ENCODE assay signal across 1 cellular context in the genomic region with DNA sequence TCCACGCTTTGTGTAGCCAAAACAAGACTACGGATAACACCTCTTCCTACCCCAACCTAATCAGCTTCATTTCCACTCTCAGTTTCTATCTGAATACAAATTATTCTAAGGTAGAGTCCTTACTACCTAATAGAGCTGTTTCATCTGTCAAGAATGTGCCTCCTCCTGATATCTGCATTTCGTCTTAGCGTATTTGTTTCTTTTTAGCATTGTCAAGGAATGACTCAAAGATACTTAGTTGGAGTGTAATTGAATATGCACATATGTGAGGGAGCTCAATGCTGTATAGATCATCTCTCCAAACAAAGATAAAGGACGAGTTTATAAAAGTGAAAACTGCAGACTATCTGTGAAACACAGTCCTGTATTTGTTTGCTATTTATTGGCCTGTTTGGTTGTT.
TF ChIP-seq lines count a peak whose summit lies in the region.

No MANE protein-coding gene starts in this region.

TF ChIP-seq in H1, 55 proteins besides CTCF, POLR2A, EP300 and RAD21:
- TF ChIP-seq TCF12 (IDR thresholded peaks at IDR 0.05; ENCODE audit: low read depth, low read length), result no peak
- TF ChIP-seq FOSL1 (IDR thresholded peaks at IDR 0.05; ENCODE audit: insufficient read depth, low read depth, low read length), result no peak
- TF ChIP-seq SAP30 (IDR thresholded peaks at IDR 0.05; ENCODE audit: insufficient read depth, insufficient replicate concordance, low read length), result no peak
- TF ChIP-seq JUND (IDR thresholded peaks at IDR 0.05; ENCODE audit: low read length), result peak; percentile 58; the same call in 1 of the 2 replicates
